Comparison of ENCODE assay signal across 8 cellular contexts in genomic region chr1:23098463-23099170, GRCh38.
DNase-seq lines count a peak whose midpoint lies in the region; ATAC-seq and TF ChIP-seq lines count a peak whose summit lies in the region.

No MANE protein-coding gene starts in this region.

- H3K36me3 ChIP-seq in adipocyte (ENCODE audit: control insufficient read depth, insufficient read depth, low read length, severe bottlenecking): peaks cover 10% of the 10 kb centered on the region
- H3K36me3 ChIP-seq in heart right ventricle: peaks cover 0 to 20% (median 4%) of the 10 kb centered on the region in 9 donors

- no peaks in the 10 kb centered on the region for H3K9me3 ChIP-seq in adipocyte (ENCODE audit: control insufficient read depth, low read length)
- no peaks in the 10 kb centered on the region for H3K9me3 ChIP-seq in heart right ventricle

- H3K4me1 ChIP-seq in adipocyte (ENCODE audit: control insufficient read depth, insufficient read depth, low read length) (peaks cover 57% of the 10 kb centered on the region), heart right ventricle (peaks cover 27 to 56% (median 54%) of the 10 kb centered on the region in 9 donors)

- ATAC-seq in heart right ventricle (peak; percentile 57 to 81 (median 68)), HG03095 (IDR thresholded peaks at IDR 0.05; ENCODE audit: unreplicated experiment) (no peak), GM18517 (IDR thresholded peaks at IDR 0.05; ENCODE audit: unreplicated experiment) (no peak)

- H3K4me3 ChIP-seq in adipocyte (ENCODE audit: low read length): peak overlapping the region; percentile 2
- H3K4me3 ChIP-seq in heart right ventricle: no peak overlapping the region

- 39 to 46% methylated on average over 12 of the region's 12 CpGs for WGBS in heart right ventricle, 2 donors

- TF ChIP-seq CTCF in heart right ventricle (IDR thresholded peaks at IDR 0.05): peak; percentile 88 to 98 (median 94)

- peak overlapping the region in 1 of 10 donors; percentile 79 for H3K27ac ChIP-seq in heart right ventricle

- H3K27me3 ChIP-seq in adipocyte (replicated peaks; ENCODE audit: control insufficient read depth, insufficient read depth, low read length) (no peaks in the 10 kb centered on the region), heart right ventricle (no peaks in the 10 kb centered on the region)

- DNase-seq in GM03348 (ENCODE audit: low spot score) (peak; percentile 64), NCI-H1105 (lab: John Stamatoyannopoulos, UW) (peak; percentile 83), SW480 (ENCODE audit: low spot score) (peak; percentile 55), adipocyte (ENCODE audit: low read depth) (peak; percentile 88), heart right ventricle (peak in 1 of 2 donors; percentile 65), pulmonary artery endothelial cell (ENCODE audit: low read depth, low spot score) (peak; percentile 55)

- intact Hi-C loops in heart right ventricle (cut with DNase I): loop anchor here in 9 of 10 donors (1.0 to 10.0 kb wide), 8 partner anchors 86 to 186 kb away; partner anchors contain the start of gene LACTBL1 (in 1 of the 9)

- H3K9ac ChIP-seq in adipocyte (ENCODE audit: low read length): peak overlapping the region; percentile 17

Comparison
In these comparisons a context has a peak if more than half of its experiments do, and no peak if none do; other contexts are left out.
1. ATAC-seq: peak in heart right ventricle (8 of 8); none in HG03095 (single experiment) and GM18517 (single experiment).